ENCODE assay signal across 34 cellular contexts in genomic region chr10:129848084-129848483, GRCh38.
"Had no signal": no experiment of that assay in that cellular context is flagged by ENCODE, and none has a peak within 500 bp of the region (broad histone marks: within the 10 kb centered on the region; RNA-seq: fewer than 3 reads in every experiment).

No MANE protein-coding gene starts in this region.

- H3K27me3 Mint-ChIP-seq: activated CD4-positive, alpha-beta T cell treated with anti-CD3 and anti-CD28 coated beads, Interleukin-2, amount 10 ng/mL, durations not matched to agents 24 days and 14 days; activated CD8-positive, alpha-beta T cell treated with anti-CD3 and anti-CD28 coated beads for 36 hours had no signal

- H3K36me3 ChIP-seq: adrenal gland, cardiac muscle cell had no signal

- DNase-seq: activated B cell treated with CpG ODN at 0.5 μM for 24 hours; activated CD4-positive, alpha-beta memory T cell treated with anti-CD3 and anti-CD28 coated beads for 36 hours; activated CD4-positive, alpha-beta T cell treated with anti-CD3 and anti-CD28 coated beads for 4 hours; activated CD4-positive, alpha-beta T cell treated with anti-CD3 and anti-CD28 coated beads, Interleukin-2, amount 10 ng/mL, durations not matched to agents 24 days and 14 days; activated CD4-positive, alpha-beta T cell treated with anti-CD3 and anti-CD28 coated beads, Interleukin-2, amount 50 U/mL, for 1 hour; activated CD4-positive, alpha-beta T cell treated with anti-CD3 and anti-CD28 coated beads, Interleukin-2, amount 50 U/mL, for 4 hours; activated CD4-positive, CD25-positive, alpha-beta regulatory T cell treated with anti-CD3 and anti-CD28 coated beads, Interleukin-2, amount 50 U/mL, for 72 hours; activated CD8-positive, alpha-beta memory T cell treated with anti-CD3 and anti-CD28 coated beads, Interleukin-2, amount 50 U/mL, for 4 hours; activated CD8-positive, alpha-beta T cell treated with anti-CD3 and anti-CD28 coated beads for 36 hours; activated effector memory CD4-positive, alpha-beta T cell treated with anti-CD3 and anti-CD28 coated beads, Interleukin-2, amount 50 U/mL, for 16 hours; activated gamma-delta T cell treated with Interleukin-2 at 50 U/mL for 16 hours; activated naive CD4-positive, alpha-beta T cell; activated naive CD4-positive, alpha-beta T cell treated with anti-CD3 and anti-CD28 coated beads for 36 hours; activated naive CD4-positive, alpha-beta T cell treated with anti-CD3 and anti-CD28 coated beads, Interleukin-2, amount 50 U/mL, for 16 hours; activated naive CD8-positive, alpha-beta T cell treated with anti-CD3 and anti-CD28 coated beads for 36 hours; activated T-cell treated with anti-CD3 and anti-CD28 coated beads for 4 hours; activated T-cell treated with anti-CD3 and anti-CD28 coated beads, Interleukin-2, amount 50 U/mL, for 1 hour; activated T-cell treated with anti-CD3 and anti-CD28 coated beads, Interleukin-2, amount 50 U/mL, for 4 hours; activated T-cell treated with anti-CD3 and anti-CD28 coated beads, Interleukin-2, amount 50 U/mL, for 72 hours; adrenal gland; amniotic stem cell; aorta; body of pancreas; T-helper 1 cell; T-helper 2 cell; T-helper 9 cell had no signal

- H3K4me3 ChIP-seq: adrenal gland, body of pancreas, cardiac muscle cell had no signal

- H3K36me3 Mint-ChIP-seq: activated CD4-positive, alpha-beta memory T cell treated with anti-CD3 and anti-CD28 coated beads for 36 hours; activated naive CD4-positive, alpha-beta T cell treated with anti-CD3 and anti-CD28 coated beads, Interleukin-2, amount 50 U/mL, for 72 hours; activated naive CD8-positive, alpha-beta T cell treated with anti-CD3 and anti-CD28 coated beads for 36 hours had no signal

- H3K4me3 Mint-ChIP-seq: activated B cell treated with CpG ODN at 0.5 μM for 24 hours; activated CD4-positive, alpha-beta memory T cell treated with anti-CD3 and anti-CD28 coated beads for 36 hours; activated CD4-positive, alpha-beta T cell treated with anti-CD3 and anti-CD28 coated beads, Interleukin-2, amount 10 ng/mL, durations not matched to agents 24 days and 14 days; activated CD8-positive, alpha-beta T cell treated with anti-CD3 and anti-CD28 coated beads for 36 hours; activated naive CD4-positive, alpha-beta T cell treated with anti-CD3 and anti-CD28 coated beads for 36 hours; activated naive CD8-positive, alpha-beta T cell treated with anti-CD3 and anti-CD28 coated beads for 36 hours; activated T-cell treated with anti-CD3 and anti-CD28 coated beads, Interleukin-2, amount 50 U/mL, for 4 hours; activated T-cell treated with anti-CD3 and anti-CD28 coated beads, Interleukin-2, amount 50 U/mL, for 72 hours; activated T-helper 1 cell treated with anti-CD3 and anti-CD28 coated beads, Interleukin-12 subunit alpha, Interleukin-12 subunit beta, Interleukin-2, Interleukin-4 antibody, amounts not matched to agents 30 ng/mL and 10 ng/mL and 1 ng/mL, durations not matched to agents 14 hours and 24 hours and 36 hours; activated T-helper 17 cell treated with anti-CD3 and anti-CD28 coated beads, Interleukin-2, amount 50 U/mL, for 72 hours; central memory CD8-positive, alpha-beta T cell; T-helper 1 cell treated with Interleukin-12 subunit alpha and Interleukin-12 subunit beta and Interleukin-4 antibody, amounts not matched to agents 30 μg/mL and 1 μg/mL, for 36 hours; T-helper 2 cell treated with Interferon-gamma antibody and Interleukin-4, amounts not matched to agents 5 μg/mL and 100 μg/mL, for 36 hours had no signal

- H3K27ac ChIP-seq: adrenal gland, body of pancreas, cardiac muscle cell, VCaP had no signal

- H3K9me3 ChIP-seq: adrenal gland, body of pancreas had no signal

- H3K27me3 ChIP-seq: adrenal gland, cardiac muscle cell had no signal

- H3K4me1 ChIP-seq: adrenal gland had no signal

- H3K9me3 Mint-ChIP-seq: activated B cell treated with CpG ODN at 0.5 μM for 24 hours; activated CD4-positive, alpha-beta memory T cell treated with anti-CD3 and anti-CD28 coated beads for 36 hours; activated CD4-positive, alpha-beta T cell treated with anti-CD3 and anti-CD28 coated beads, Interleukin-2, amount 10 ng/mL, durations not matched to agents 24 days and 14 days; activated CD8-positive, alpha-beta T cell treated with anti-CD3 and anti-CD28 coated beads for 36 hours; activated naive CD4-positive, alpha-beta T cell treated with anti-CD3 and anti-CD28 coated beads for 36 hours; activated naive CD4-positive, alpha-beta T cell treated with anti-CD3 and anti-CD28 coated beads, Interleukin-2, amount 50 U/mL, for 72 hours; activated naive CD8-positive, alpha-beta T cell treated with anti-CD3 and anti-CD28 coated beads for 36 hours; activated T-cell treated with anti-CD3 and anti-CD28 coated beads, Interleukin-2, amount 50 U/mL, for 4 hours; activated T-cell treated with anti-CD3 and anti-CD28 coated beads, Interleukin-2, amount 50 U/mL, for 72 hours; activated T-helper 1 cell treated with anti-CD3 and anti-CD28 coated beads, Interleukin-12 subunit alpha, Interleukin-12 subunit beta, Interleukin-2, Interleukin-4 antibody, amounts not matched to agents 30 ng/mL and 10 ng/mL and 1 ng/mL, durations not matched to agents 14 hours and 24 hours and 36 hours; activated T-helper 17 cell treated with anti-CD3 and anti-CD28 coated beads, Interleukin-2, amount 50 U/mL, for 72 hours; central memory CD8-positive, alpha-beta T cell; T-helper 1 cell treated with Interleukin-12 subunit alpha and Interleukin-12 subunit beta and Interleukin-4 antibody, amounts not matched to agents 30 μg/mL and 1 μg/mL, for 36 hours; T-helper 2 cell treated with Interferon-gamma antibody and Interleukin-4, amounts not matched to agents 5 μg/mL and 100 μg/mL, for 36 hours had no signal

- H3K27ac Mint-ChIP-seq: activated B cell treated with CpG ODN at 0.5 μM for 24 hours; activated CD4-positive, alpha-beta memory T cell treated with anti-CD3 and anti-CD28 coated beads for 36 hours; activated CD4-positive, alpha-beta T cell treated with anti-CD3 and anti-CD28 coated beads, Interleukin-2, amount 10 ng/mL, durations not matched to agents 24 days and 14 days; activated CD8-positive, alpha-beta T cell treated with anti-CD3 and anti-CD28 coated beads for 36 hours; activated naive CD4-positive, alpha-beta T cell treated with anti-CD3 and anti-CD28 coated beads for 36 hours; activated naive CD4-positive, alpha-beta T cell treated with anti-CD3 and anti-CD28 coated beads, Interleukin-2, amount 50 U/mL, for 72 hours; activated naive CD8-positive, alpha-beta T cell treated with anti-CD3 and anti-CD28 coated beads for 36 hours; activated T-cell treated with anti-CD3 and anti-CD28 coated beads, Interleukin-2, amount 50 U/mL, for 72 hours; activated T-helper 1 cell treated with anti-CD3 and anti-CD28 coated beads, Interleukin-12 subunit alpha, Interleukin-12 subunit beta, Interleukin-2, Interleukin-4 antibody, amounts not matched to agents 30 ng/mL and 10 ng/mL and 1 ng/mL, durations not matched to agents 14 hours and 24 hours and 36 hours; activated T-helper 17 cell treated with anti-CD3 and anti-CD28 coated beads, Interleukin-2, amount 50 U/mL, for 72 hours; T-helper 1 cell treated with Interleukin-12 subunit alpha and Interleukin-12 subunit beta and Interleukin-4 antibody, amounts not matched to agents 30 μg/mL and 1 μg/mL, for 36 hours; T-helper 2 cell treated with Interferon-gamma antibody and Interleukin-4, amounts not matched to agents 5 μg/mL and 100 μg/mL, for 36 hours had no signal

- ATAC-seq: activated CD8-positive, alpha-beta T cell treated with anti-CD3 and anti-CD28 coated beads for 36 hours; activated naive CD4-positive, alpha-beta T cell treated with anti-CD3 and anti-CD28 coated beads, Interleukin-2, amount 50 U/mL, for 72 hours; activated T-cell treated with anti-CD3 and anti-CD28 coated beads, Interleukin-2, amount 50 U/mL, for 4 hours; activated T-cell treated with anti-CD3 and anti-CD28 coated beads, Interleukin-2, amount 50 U/mL, for 72 hours; activated T-helper 17 cell treated with anti-CD3 and anti-CD28 coated beads, Interleukin-2, amount 50 U/mL, for 72 hours; body of pancreas had no signal

- H3K4me1 Mint-ChIP-seq: activated B cell treated with CpG ODN at 0.5 μM for 24 hours; activated CD4-positive, alpha-beta T cell treated with anti-CD3 and anti-CD28 coated beads, Interleukin-2, amount 10 ng/mL, durations not matched to agents 24 days and 14 days; activated naive CD8-positive, alpha-beta T cell treated with anti-CD3 and anti-CD28 coated beads for 36 hours; activated T-helper 17 cell treated with anti-CD3 and anti-CD28 coated beads, Interleukin-2, amount 50 U/mL, for 72 hours; central memory CD8-positive, alpha-beta T cell had no signal
